Comparison of ENCODE assay signal across 15 cellular contexts in the genomic region with DNA sequence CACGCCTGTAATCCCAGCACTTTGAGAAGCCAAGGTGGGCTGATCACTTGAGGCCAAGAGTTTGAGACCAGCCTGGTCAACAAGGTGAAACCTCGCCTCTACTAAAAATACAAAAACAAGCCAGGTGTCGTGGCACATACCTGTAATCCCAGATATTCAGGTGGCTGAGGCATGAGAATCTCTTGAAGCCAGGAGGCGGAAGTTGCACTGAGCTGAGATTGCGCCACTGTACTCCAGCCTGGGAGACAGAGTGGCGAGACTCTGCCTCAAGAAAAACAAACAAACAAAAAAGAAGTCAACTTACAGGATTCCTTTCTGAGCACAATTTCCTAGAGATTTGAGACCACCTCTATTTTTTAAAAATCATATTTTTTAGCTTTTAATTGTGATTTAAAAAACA. TPM values are rescaled to one million over a fixed set of nuclear protein-coding genes. Genes with fewer than 3 reads are reported as not detected.
DNase-seq lines count a peak whose midpoint lies in the region; ATAC-seq and TF ChIP-seq lines count a peak whose summit lies in the region.
"Had no signal": no experiment of that assay in that cellular context is flagged by ENCODE, and none has a peak within 500 bp of the region (broad histone marks: within the 10 kb centered on the region; RNA-seq: fewer than 3 reads in every experiment).

No MANE protein-coding gene starts in this region.

- no peak for TF ChIP-seq CTCF in heart left ventricle (IDR thresholded peaks at IDR 0.05)
- TF ChIP-seq CTCF in upper lobe of right lung (IDR thresholded peaks at IDR 0.05), result no peak

- H3K9me3 ChIP-seq in heart left ventricle, result no peaks in the 10 kb centered on the region
- no peaks in the 10 kb centered on the region for H3K9me3 ChIP-seq in trophoblast cell (ENCODE audit: insufficient read depth, low read depth, low read length)
- no peaks in the 10 kb centered on the region for H3K9me3 ChIP-seq in upper lobe of right lung
- H3K9me3 ChIP-seq: BLaER1, HAP-1 had no signal

- H2BK12ac ChIP-seq in trophoblast cell (ENCODE audit: low read length), result no peak overlapping the region

- H3K4me1 ChIP-seq in heart left ventricle (peaks cover 0 to 61% (median 23%) of the 10 kb centered on the region in 12 donors), trophoblast cell (ENCODE audit: control insufficient read depth in 1 of 2, insufficient read depth in 2 of 2, low read length in 2 of 2) (peaks cover 8% of the 10 kb centered on the region in 2 experiments), upper lobe of right lung (peaks cover 7% of the 10 kb centered on the region)

- no peak overlapping the region for H3K14ac ChIP-seq in trophoblast cell (ENCODE audit: low read length)

- H2BK120ac ChIP-seq in trophoblast cell (ENCODE audit: insufficient read depth, low read length, poor library complexity), result no peak overlapping the region

- H3K36me3 ChIP-seq in heart left ventricle (peaks cover 2 to 69% (median 67%) of the 10 kb centered on the region in 9 donors), trophoblast cell (ENCODE audit: control insufficient read depth in 1 of 2, insufficient read depth in 2 of 2, low read length in 2 of 2) (peaks cover 3 to 7% of the 10 kb centered on the region in 2 experiments), upper lobe of right lung (peaks cover 64% of the 10 kb centered on the region)

- H2BK5ac ChIP-seq in trophoblast cell (ENCODE audit: low read depth, low read length, poor library complexity), result no peak overlapping the region

- TF ChIP-seq POLR2A in heart left ventricle (IDR thresholded peaks at IDR 0.05) (no peak), GM18505 (IDR thresholded peaks at IDR 0.05; ENCODE audit: borderline replicate concordance, extremely low read depth, insufficient read depth, insufficient read length) (no peak)

- H3K27ac ChIP-seq in heart left ventricle (peak overlapping the region in 4 of 12 donors; percentile 68 to 87 (median 77)), trophoblast cell (ENCODE audit: low read depth, low read length) (peak overlapping the region; percentile 45), upper lobe of right lung (peak overlapping the region; percentile 76)
- H3K27ac ChIP-seq: BLaER1, HL-60 had no signal

- H3K4ac ChIP-seq in trophoblast cell (ENCODE audit: low read depth, low read length), result no peak overlapping the region

- no peak overlapping the region for H2AFZ ChIP-seq in trophoblast cell (ENCODE audit: insufficient read depth, low read length, poor library complexity)

- peaks cover 2% of the 10 kb centered on the region for H3K79me2 ChIP-seq in trophoblast cell (ENCODE audit: control insufficient read depth, insufficient read depth, low read length, poor library complexity)

- H3K9ac ChIP-seq in trophoblast cell (ENCODE audit: low read length), result no peak overlapping the region
- H3K9ac ChIP-seq: BLaER1 had no signal

- no peak overlapping the region for H3K4me2 ChIP-seq in trophoblast cell (ENCODE audit: low read length)
- H3K4me2 ChIP-seq: BLaER1 had no signal

- intact Hi-C loops in cardiac septum (cut with DNase I) (no loop called here), heart left ventricle (cut with DNase I) (no loop called here), upper lobe of right lung (cut with DNase I) (no loop called here)

- H3K23ac ChIP-seq in trophoblast cell (ENCODE audit: low read length), result no peak overlapping the region

- H4K12ac ChIP-seq in trophoblast cell (ENCODE audit: low read depth, low read length), result no peak overlapping the region

- H4K8ac ChIP-seq in trophoblast cell (ENCODE audit: low read depth, low read length), result no peak overlapping the region

- H3K4me3 ChIP-seq in heart left ventricle (no peak overlapping the region), trophoblast cell (ENCODE audit: low read depth, low read length) (no peak overlapping the region), upper lobe of right lung (no peak overlapping the region)
- H3K4me3 ChIP-seq: BLaER1, HAP-1 had no signal

- no peak overlapping the region for H4K91ac ChIP-seq in trophoblast cell (ENCODE audit: low read depth, low read length)

- H3K18ac ChIP-seq in trophoblast cell (ENCODE audit: low read length), result no peak overlapping the region

- H3K27me3 ChIP-seq in heart left ventricle, result no peaks in the 10 kb centered on the region
- H3K27me3 ChIP-seq in trophoblast cell (ENCODE audit: insufficient read depth, low read length), result no peaks in the 10 kb centered on the region
- H3K27me3 ChIP-seq in upper lobe of right lung, result no peaks in the 10 kb centered on the region
- H3K27me3 ChIP-seq: BLaER1 had no signal

- ATAC-seq in heart left ventricle (no peak), upper lobe of right lung (peak; percentile 43), HG02884 (IDR thresholded peaks at IDR 0.05; ENCODE audit: unreplicated experiment) (no peak), GM18505 (IDR thresholded peaks at IDR 0.05; ENCODE audit: unreplicated experiment) (no peak)

- H2AK5ac ChIP-seq in trophoblast cell (ENCODE audit: low read length), result no peak overlapping the region

- DNase-seq in cardiac septum (ENCODE audit: low spot score) (peak; percentile 79), heart left ventricle (no peak), iris pigment epithelial cell (ENCODE audit: low read depth) (peak; percentile 26), trophoblast cell (peak; percentile 90), upper lobe of right lung (peak; percentile 79), NCI-H2227 (lab: John Stamatoyannopoulos, UW; ENCODE audit: unreplicated experiment) (no peak)
- DNase-seq: CD8-positive, alpha-beta memory T cell; DMS79 treated with DMSO at 0.1 percent for 48 hours; NCI-H187; NCI-H526 treated with DMSO at 0.1 percent for 48 hours had no signal

- H3K79me1 ChIP-seq in trophoblast cell (ENCODE audit: low read length), result peaks cover 11% of the 10 kb centered on the region

- 95 to 98% (median 97%) methylated on average over 6 of the region's 6 CpGs for WGBS in heart left ventricle, 4 donors
- WGBS in trophoblast cell (ENCODE audit: extremely low coverage, insufficient coverage, insufficient read length), result no CpG with 5 or more reads among the region's 6 CpGs

RNA-seq across cellular contexts. Expression of gene DGLUCY, which starts 45.3 kb away (rescaled TPM):
- total RNA-seq in cardiac septum, result 131 TPM
- total RNA-seq in heart left ventricle, result 100 to 1,000 TPM; 120 to 234 (median 184) TPM
- 100 to 1,000 TPM in 1 of 2 donors, 10 to 100 TPM in 1; 53.7 to 128 TPM for polyA plus RNA-seq in heart left ventricle
- 8.8 and 10.1 TPM in 2 replicates for polyA plus RNA-seq in trophoblast cell (2013)
- 77.6 TPM for total RNA-seq in upper lobe of right lung

Comparison
In these comparisons a context has a peak if more than half of its experiments do, and no peak if none do; other contexts are left out.
1. DNase-seq: peak in cardiac septum (single experiment), iris pigment epithelial cell (single experiment), trophoblast cell (2 of 2) and upper lobe of right lung (single experiment); none in heart left ventricle (0 of 5) and NCI-H2227 (single experiment).